Comparison of ENCODE assay signal across 1 cellular context in the genomic region with DNA sequence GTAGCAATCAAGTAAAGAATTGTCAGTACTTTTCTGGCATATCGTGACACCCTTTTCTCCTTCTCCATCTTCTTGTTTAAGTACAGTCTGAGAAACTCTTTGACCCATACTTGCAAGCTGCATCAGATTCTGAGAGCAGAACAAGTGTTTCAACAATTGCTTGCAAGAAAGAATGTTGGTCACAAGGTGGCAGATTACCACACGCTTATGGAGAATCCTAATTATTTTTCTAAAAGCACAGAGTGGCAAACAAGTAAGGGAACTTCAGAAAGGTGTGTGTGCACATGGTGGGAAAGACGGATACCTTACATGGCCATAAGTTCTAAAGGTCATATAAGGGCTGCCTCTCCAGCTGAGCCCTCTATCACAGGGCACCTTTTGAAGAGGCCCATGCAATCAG.
TF ChIP-seq lines count a peak whose summit lies in the region.

No MANE protein-coding gene starts in this region.

TF ChIP-seq in H1, 55 proteins besides CTCF, POLR2A, EP300 and RAD21:
- TF ChIP-seq SAP30 (IDR thresholded peaks at IDR 0.05; ENCODE audit: insufficient read depth, insufficient replicate concordance, low read length) (no peak), KDM1A (IDR thresholded peaks at IDR 0.05; ENCODE audit: borderline replicate concordance, low read length) (no peak), RFX5 (IDR thresholded peaks at IDR 0.05; ENCODE audit: borderline replicate concordance, low read depth, low read length) (no peak), CTBP2 (IDR thresholded peaks at IDR 0.05; ENCODE audit: borderline replicate concordance, insufficient read depth, insufficient read length, low read length) (no peak), ZNF274 (IDR thresholded peaks at IDR 0.05; ENCODE audit: borderline replicate concordance, extremely low read depth, low read length) (no peak), NRF1 (IDR thresholded peaks at IDR 0.05; ENCODE audit: low read depth, low read length) (no peak), GABPA (IDR thresholded peaks at IDR 0.05; ENCODE audit: borderline replicate concordance, insufficient read depth, low read length) (no peak), ASH2L (IDR thresholded peaks at IDR 0.05; ENCODE audit: low read length) (no peak), FOSL1 (IDR thresholded peaks at IDR 0.05; ENCODE audit: insufficient read depth, low read depth, low read length) (no peak), CBX8 (IDR thresholded peaks at IDR 0.05; ENCODE audit: borderline replicate concordance, low read depth, low read length) (no peak), CBX5 (IDR thresholded peaks at IDR 0.05; ENCODE audit: low read depth, low read length) (no peak), TBP (IDR thresholded peaks at IDR 0.05; ENCODE audit: low read depth, low read length) (no peak), SRF (IDR thresholded peaks at IDR 0.05; ENCODE audit: low read depth, low read length) (no peak)
- TF ChIP-seq, protein P1, sequence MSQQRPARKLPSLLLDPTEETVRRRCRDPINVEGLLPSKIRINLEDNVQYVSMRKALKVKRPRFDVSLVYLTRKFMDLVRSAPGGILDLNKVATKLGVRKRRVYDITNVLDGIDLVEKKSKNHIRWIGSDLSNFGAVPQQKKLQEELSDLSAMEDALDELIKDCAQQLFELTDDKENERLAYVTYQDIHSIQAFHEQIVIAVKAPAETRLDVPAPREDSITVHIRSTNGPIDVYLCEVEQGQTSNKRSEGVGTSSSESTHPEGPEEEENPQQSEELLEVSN (IDR thresholded peaks at IDR 0.05): no peak
